ENCODE assay signal across 25 cellular contexts in the genomic region with DNA sequence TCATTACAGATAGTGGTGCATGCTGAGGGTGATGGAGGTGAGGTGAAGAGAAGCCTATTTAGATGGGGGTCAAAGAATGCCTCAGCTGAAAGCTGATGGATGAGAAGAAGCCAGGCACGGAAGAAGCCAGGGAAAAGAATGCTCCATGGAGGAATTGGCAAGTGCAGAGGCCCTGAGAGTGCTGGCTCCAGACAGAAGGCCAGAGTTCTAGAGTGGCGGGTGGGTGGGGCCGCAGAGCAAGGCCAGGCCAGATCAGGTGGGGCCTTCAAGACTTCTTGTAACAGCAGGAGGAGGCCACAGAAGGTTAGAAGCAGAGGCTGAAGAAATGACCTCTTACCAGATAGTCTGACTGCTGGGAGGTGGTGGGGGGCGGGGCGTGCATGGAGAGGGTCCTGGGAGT.
"Had no signal": no experiment of that assay in that cellular context is flagged by ENCODE, and none has a peak within 500 bp of the region (broad histone marks: within the 10 kb centered on the region; RNA-seq: fewer than 3 reads in every experiment).

No MANE protein-coding gene starts in this region.

- H3K4me2 ChIP-seq: hepatocyte, smooth muscle cell had no signal

- ATAC-seq: activated naive CD4-positive, alpha-beta T cell treated with anti-CD3 and anti-CD28 coated beads, Interleukin-2, amount 50 U/mL, for 72 hours; left cardiac atrium; left ventricle myocardium superior; mucosa of descending colon; natural killer cell treated with Interleukin-12 subunit alpha and Interleukin-12 subunit beta and Interleukin-15 and Interleukin-18, amount 100 ng/mL, for 72 hours; stimulated activated naive B cell treated with anti-CD40 and anti-IgM and Interleukin-4, amounts not matched to agents 10 μg/mL and 1 μg/mL and 100 μg/mL, for 72 hours; T-cell; upper lobe of right lung had no signal

- H3K27ac Mint-ChIP-seq: activated B cell treated with CpG ODN at 0.5 μM for 24 hours; activated naive CD4-positive, alpha-beta T cell treated with anti-CD3 and anti-CD28 coated beads, Interleukin-2, amount 50 U/mL, for 72 hours; natural killer cell treated with Interleukin-12 subunit alpha and Interleukin-12 subunit beta and Interleukin-15 and Interleukin-18, amount 100 ng/mL, for 72 hours; stimulated activated naive B cell treated with anti-CD40 and anti-IgM and Interleukin-4, amounts not matched to agents 10 μg/mL and 1 μg/mL and 100 μg/mL, for 72 hours; T-cell; T-helper 2 cell treated with Interferon-gamma antibody and Interleukin-4, amounts not matched to agents 5 μg/mL and 100 μg/mL, for 36 hours had no signal

- H3K4me1 Mint-ChIP-seq: activated B cell treated with CpG ODN at 0.5 μM for 24 hours; stimulated activated naive B cell treated with anti-CD40 and anti-IgM and Interleukin-4, amounts not matched to agents 10 μg/mL and 1 μg/mL and 100 μg/mL, for 72 hours had no signal

- H3K4me3 Mint-ChIP-seq: activated B cell treated with CpG ODN at 0.5 μM for 24 hours; natural killer cell treated with Interleukin-12 subunit alpha and Interleukin-12 subunit beta and Interleukin-15 and Interleukin-18, amount 100 ng/mL, for 72 hours; stimulated activated naive B cell treated with anti-CD40 and anti-IgM and Interleukin-4, amounts not matched to agents 10 μg/mL and 1 μg/mL and 100 μg/mL, for 72 hours; T-cell; T-helper 2 cell treated with Interferon-gamma antibody and Interleukin-4, amounts not matched to agents 5 μg/mL and 100 μg/mL, for 36 hours had no signal

- H2AFZ ChIP-seq: hepatocyte had no signal

- H3K4me3 ChIP-seq: hepatocyte, mucosa of descending colon, sigmoid colon, smooth muscle cell, stomach, suprapubic skin, tibial artery, upper lobe of right lung had no signal

- H3K36me3 Mint-ChIP-seq: activated naive CD4-positive, alpha-beta T cell treated with anti-CD3 and anti-CD28 coated beads, Interleukin-2, amount 50 U/mL, for 72 hours; natural killer cell treated with Interleukin-12 subunit alpha and Interleukin-12 subunit beta and Interleukin-15 and Interleukin-18, amount 100 ng/mL, for 72 hours; stimulated activated naive B cell treated with anti-CD40 and anti-IgM and Interleukin-4, amounts not matched to agents 10 μg/mL and 1 μg/mL and 100 μg/mL, for 72 hours had no signal

- H3K36me3 ChIP-seq: sigmoid colon, suprapubic skin, tibial artery, upper lobe of right lung had no signal

- H3K27me3 ChIP-seq: hepatocyte, sigmoid colon, stomach, suprapubic skin, tibial artery, upper lobe of right lung had no signal

- DNase-seq: activated B cell treated with CpG ODN at 0.5 μM for 24 hours; activated CD4-positive, alpha-beta T cell treated with anti-CD3 and anti-CD28 coated beads, Interleukin-2, amount 50 U/mL, for 48 hours; activated naive CD4-positive, alpha-beta T cell; activated T-cell treated with anti-CD3 and anti-CD28 coated beads, Interleukin-2, amount 50 U/mL, for 48 hours; dermis blood vessel endothelial cell; effector CD4-positive, alpha-beta T cell; left cardiac atrium; left ventricle myocardium superior; mucosa of descending colon; retina; sigmoid colon; stimulated activated CD4-positive, alpha-beta T cell treated with anti-CD3 and anti-CD28 coated beads, Interleukin-1b, Interleukin-23, amount 100 ng/mL, for 48 hours; stimulated activated CD4-positive, alpha-beta T cell treated with anti-CD3 and anti-CD28 coated beads, Interleukin-4, amount 100 ng/mL, for 4 hours; stimulated activated CD8-positive, alpha-beta memory T cell treated with anti-CD3 and anti-CD28 coated beads, Interleukin-4, amount 100 ng/mL, for 48 hours; stimulated activated naive B cell treated with anti-CD40 and anti-IgM and Interleukin-4, amounts not matched to agents 10 μg/mL and 1 μg/mL and 100 μg/mL, for 72 hours; stomach; T-cell; tibial artery; upper lobe of right lung had no signal

- H3K27me3 Mint-ChIP-seq: T-cell had no signal

- H3K9me3 ChIP-seq: mucosa of descending colon, sigmoid colon, stomach, suprapubic skin, tibial artery, upper lobe of right lung had no signal

- H3K27ac ChIP-seq: hepatocyte, sigmoid colon, stomach, suprapubic skin, tibial artery, upper lobe of right lung had no signal
